ENCODE assay signal across 8 cellular contexts in genomic region chr9:123353984-123354591, GRCh38. TPM values are rescaled to one million over a fixed set of nuclear protein-coding genes. Genes with fewer than 3 reads are reported as not detected.
DNase-seq lines count a peak whose midpoint lies in the region; ATAC-seq, FAIRE-seq and TF ChIP-seq lines count a peak whose summit lies in the region.

No MANE protein-coding gene starts in this region.

- whole genome bisulfite sequencing in A549 (ENCODE audit: missing lambda C conversion rate): 23% methylated on average over 12 of the region's 20 CpGs

- no peak overlapping the region for H3K27ac ChIP-seq in A549
- no peak overlapping the region for H3K27ac ChIP-seq in RWPE1

- TF ChIP-seq POLR2A in A549 (IDR thresholded peaks at IDR 0.05; ENCODE audit: low read length): no peak

- peak; percentile 71 to 84 for DNase-seq in A549 (ENCODE audit: low read depth in 1 of 2, low spot score in 1 of 2)
- peak; percentile 83 for DNase-seq in RWPE1 (ENCODE audit: low spot score)
- peak; percentile 11 for DNase-seq in activated gamma-delta T cell treated with anti-CD3 and anti-CD28 coated beads, Interleukin-2, amount 50 U/mL, for 16 hours (ENCODE audit: low read depth)
- peak; percentile 68 for DNase-seq in globus pallidus (ENCODE audit: low spot score)
- DNase-seq in pons (ENCODE audit: low spot score): peak; percentile 45

- H3K4me3 ChIP-seq in A549 (no peak overlapping the region), GM12875 (ENCODE audit: low read depth, low read length) (no peak overlapping the region)

- FAIRE-seq in A549 (lab: Jason Lieb, UNC): no peak

- TF ChIP-seq RAD21 in A549 (conservative IDR thresholded peaks at IDR 0.05 in 1 of 2, IDR thresholded peaks at IDR 0.05 in 1 of 2): peak; percentile 72 to 75

- no peak for TF ChIP-seq EP300 in A549 (IDR thresholded peaks at IDR 0.05)

- CTCF ChIA-PET in A549 (lab: Yijun Ruan, JAX) (interaction anchor here (0.5 to 6.2 kb wide), 37 partner anchors 10 to 1419 kb away, joined by 3 to 130 read pairs (median 4); partner anchors contain the start of gene PDCL), RWPE1 (lab: Yijun Ruan, JAX) (interaction anchor here (0.5 to 2.9 kb wide), 21 partner anchors 9 to 904 kb away, joined by 3 to 27 read pairs (median 4); no protein-coding TSS in a partner anchor)

- TF ChIP-seq CTCF in A549 (IDR thresholded peaks at IDR 0.05) (peak; percentile 74), GM12875 (IDR thresholded peaks at IDR 0.05; ENCODE audit: borderline replicate concordance, insufficient read depth, low read depth, low read length) (peak; percentile 91), RWPE1 (conservative IDR thresholded peaks at IDR 0.05; ENCODE audit: low read depth) (peak; percentile 97)

- no peaks in the 10 kb centered on the region for H3K9me3 ChIP-seq in A549

- POLR2A ChIA-PET in A549 (lab: Yijun Ruan, JAX) (no interaction called here), RWPE1 (lab: Yijun Ruan, JAX; ENCODE audit: low non-redundant PET) (no interaction called here)

- peaks cover 3% of the 10 kb centered on the region; the same call in 1 of the 3 replicates for H3K4me1 ChIP-seq in A549

- peak overlapping the region; percentile 58 for H3K4me2 ChIP-seq in A549

- ATAC-seq in A549: peak; percentile 55 to 87; a peak in 5 of 6 replicates
- peak; percentile 75 for ATAC-seq in HG03432 (IDR thresholded peaks at IDR 0.05; ENCODE audit: unreplicated experiment)
- no peak for ATAC-seq in HG02571 (IDR thresholded peaks at IDR 0.05; ENCODE audit: unreplicated experiment)

TF ChIP-seq in A549, 52 proteins besides CTCF, POLR2A, EP300 and RAD21:
- TF ChIP-seq CHD4 (IDR thresholded peaks at IDR 0.05; ENCODE audit: borderline replicate concordance): no peak
- TF ChIP-seq RNF2 (IDR thresholded peaks at IDR 0.05; ENCODE audit: borderline replicate concordance, low read depth): no peak
- peak; percentile 12 for TF ChIP-seq ZFP36 (IDR thresholded peaks at IDR 0.05; ENCODE audit: borderline replicate concordance, partially characterized antibody)
- TF ChIP-seq FOXS1 (CRISPR knock-in tag; IDR thresholded peaks at IDR 0.05): no peak
- peak; percentile 63 for TF ChIP-seq USF2 (IDR thresholded peaks at IDR 0.05)
- TF ChIP-seq SMC3 (IDR thresholded peaks at IDR 0.05): peak; percentile 77
TF ChIP-seq in A549: peak in this region for 3.

RNA-seq across cellular contexts. Expression of gene CRB2, which starts 1.9 kb away (rescaled TPM):
- polyA plus RNA-seq in A549 (2011; rRNA removed): 0.01 TPM in 1 of 2 replicates, not detected in the other
- 0.01 and 0.03 TPM in 2 replicates for polyA plus RNA-seq in A549 (2012; cell fraction: cytosol; rRNA removed)
- polyA plus RNA-seq in A549 (2012; cell fraction: nucleus; rRNA removed): 0.12 and 0.17 TPM in 2 replicates
- polyA plus RNA-seq in A549 (2017; fragmentation: RNase III; extraction: RNeasy Plus Mini Kit Qiagen cat#74134 plus additional on column Dnase treatment): 0.05 to 0.10 TPM (median 0.09 TPM) in 3 replicates
- polyA minus RNA-seq in A549 (2011; rRNA and poly(A)+ RNA removed): not detected in 2 replicates

Comparison
In these comparisons a context has a peak if more than half of its experiments do, and no peak if none do; other contexts are left out.
1. DNase-seq: peak in every context shown above with its lines; median percentile 83 in RWPE1; 78 in A549; 68 in globus pallidus; 45 in pons; 11 in activated gamma-delta T cell treated with anti-CD3 and anti-CD28 coated beads, Interleukin-2, amount 50 U/mL, for 16 hours.